15 cellular contexts compared by ENCODE assay signal in genomic region chr1:1852619-1853414, GRCh38. TPM values are rescaled to one million over a fixed set of nuclear protein-coding genes. Genes with fewer than 3 reads are reported as not detected.
DNase-seq lines count a peak whose midpoint lies in the region; ATAC-seq and TF ChIP-seq lines count a peak whose summit lies in the region.
"Had no signal": no experiment of that assay in that cellular context is flagged by ENCODE, and none has a peak within 500 bp of the region (broad histone marks: within the 10 kb centered on the region; RNA-seq: fewer than 3 reads in every experiment).

No MANE protein-coding gene starts in this region.

- H3K36me3 ChIP-seq in CD8-positive, alpha-beta T cell (ENCODE audit: insufficient read depth, low read length) = peaks cover under 1% of the 10 kb centered on the region

- H3K4me1 Mint-ChIP-seq in CD8-positive, alpha-beta T cell (ENCODE audit: low read depth) = peaks cover 67% of the 10 kb centered on the region
- H3K4me1 Mint-ChIP-seq in effector memory CD8-positive, alpha-beta T cell (ENCODE audit: low read depth in 2 of 2) = peaks cover 56 to 67% of the 10 kb centered on the region in 2 donors
- peaks cover 42% of the 10 kb centered on the region for H3K4me1 Mint-ChIP-seq in osteocyte (ENCODE audit: unreplicated experiment)

- H3K4me1 ChIP-seq in CD8-positive, alpha-beta T cell (ENCODE audit: insufficient read depth, low read length) = peaks cover 31% of the 10 kb centered on the region

- no peaks in the 10 kb centered on the region for H3K9me3 Mint-ChIP-seq in CD8-positive, alpha-beta T cell
- H3K9me3 Mint-ChIP-seq in effector memory CD8-positive, alpha-beta T cell = no peaks in the 10 kb centered on the region
- H3K9me3 Mint-ChIP-seq in osteocyte (ENCODE audit: unreplicated experiment) = no peaks in the 10 kb centered on the region
- H3K9me3 Mint-ChIP-seq: activated T-cell treated with anti-CD3 and anti-CD28 coated beads, Interleukin-2, amount 50 U/mL, for 4 hours had no signal

- no peaks in the 10 kb centered on the region for H3K27me3 ChIP-seq in CD8-positive, alpha-beta T cell (ENCODE audit: insufficient read depth, low read length)
- H3K27me3 ChIP-seq: BLaER1 treated with 17β-estradiol and CSF1 and Interleukin-3, amounts not matched to agents 10 nM and 100 nM had no signal

- CTCF ChIA-PET in CD8-positive, alpha-beta T cell (lab: Charles Lee) = interaction anchor here (0.9 kb wide), 1 partner anchor 53 kb away, joined by 4 read pairs; no protein-coding TSS in a partner anchor
- CTCF ChIA-PET in RWPE1 (lab: Yijun Ruan, JAX) = interaction anchor here (0.8 kb wide), 1 partner anchor 10 kb away, joined by 7 read pairs; no protein-coding TSS in a partner anchor

- H3K27ac ChIP-seq in CD8-positive, alpha-beta T cell (ENCODE audit: low read depth, low read length) = no peak overlapping the region
- peak overlapping the region; percentile 25; the same call in 1 of the 2 replicates for H3K27ac ChIP-seq in RWPE1

- ATAC-seq in CD8-positive, alpha-beta T cell = no peak
- no peak for ATAC-seq in effector memory CD8-positive, alpha-beta T cell (replicated peaks)
- ATAC-seq in HG02678 (IDR thresholded peaks at IDR 0.05; ENCODE audit: unreplicated experiment) = no peak
- ATAC-seq in activated CD4-positive, CD25-positive, alpha-beta regulatory T cell treated with anti-CD3 and anti-CD28 coated beads, Interleukin-2, amount 50 U/mL, for 24 hours = no peak
- ATAC-seq: activated T-cell treated with anti-CD3 and anti-CD28 coated beads, Interleukin-2, amount 50 U/mL, for 4 hours; Right ventricle myocardium inferior had no signal

- no peak for DNase-seq in CD8-positive, alpha-beta T cell
- DNase-seq in RWPE1 (ENCODE audit: low spot score) (no peak), osteocyte (ENCODE audit: extremely low spot score, unreplicated experiment) (no peak)
- DNase-seq in effector memory CD8-positive, alpha-beta T cell = no peak
- DNase-seq in NK-92 treated with Interleukin-12 subunit alpha and Interleukin-12 subunit beta, amount 100 ng/mL, for 24 hours (lab: John Stamatoyannopoulos, UW) = no peak
- DNase-seq: activated T-cell treated with anti-CD3 and anti-CD28 coated beads, Interleukin-2, amount 50 U/mL, for 4 hours; EL; KBM-7; NCI-H1417; NCI-H524; retina had no signal

- intact Hi-C loops in CD8-positive, alpha-beta T cell (cut with DNase I, micrococcal nuclease) = no loop called here

- H3K27ac Mint-ChIP-seq in CD8-positive, alpha-beta T cell = peak overlapping the region; percentile 49
- H3K27ac Mint-ChIP-seq in effector memory CD8-positive, alpha-beta T cell = peak overlapping the region; percentile 92 to 96
- H3K27ac Mint-ChIP-seq in osteocyte (ENCODE audit: unreplicated experiment) = peak overlapping the region; percentile 79

- TF ChIP-seq CTCF in CD8-positive, alpha-beta T cell (IDR thresholded peaks at IDR 0.05) = no peak
- TF ChIP-seq CTCF in RWPE1 (conservative IDR thresholded peaks at IDR 0.05; ENCODE audit: low read depth) (no peak), osteocyte (IDR thresholded peaks at IDR 0.05) (no peak)

- H3K36me3 Mint-ChIP-seq in CD8-positive, alpha-beta T cell = peaks cover 33% of the 10 kb centered on the region
- peaks cover 36% of the 10 kb centered on the region for H3K36me3 Mint-ChIP-seq in effector memory CD8-positive, alpha-beta T cell (ENCODE audit: insufficient read depth)
- H3K36me3 Mint-ChIP-seq in osteocyte (ENCODE audit: unreplicated experiment) = peaks cover 5% of the 10 kb centered on the region

- H3K4me3 ChIP-seq in CD8-positive, alpha-beta T cell (ENCODE audit: low read depth, low read length) = no peak overlapping the region
- H3K4me3 ChIP-seq: BLaER1 treated with 17β-estradiol and CSF1 and Interleukin-3, amounts not matched to agents 10 nM and 100 nM had no signal

- H3K27me3 Mint-ChIP-seq in CD8-positive, alpha-beta T cell (ENCODE audit: low read depth) = no peaks in the 10 kb centered on the region
- no peaks in the 10 kb centered on the region for H3K27me3 Mint-ChIP-seq in effector memory CD8-positive, alpha-beta T cell
- H3K27me3 Mint-ChIP-seq in osteocyte (ENCODE audit: unreplicated experiment) = no peaks in the 10 kb centered on the region

- POLR2A ChIA-PET in CD8-positive, alpha-beta T cell (lab: Charles Lee) = no interaction called here
- POLR2A ChIA-PET in RWPE1 (lab: Yijun Ruan, JAX; ENCODE audit: low non-redundant PET) = no interaction called here

- no peaks in the 10 kb centered on the region for H3K9me3 ChIP-seq in CD8-positive, alpha-beta T cell (ENCODE audit: low read length)
- H3K9me3 ChIP-seq: BLaER1 treated with 17β-estradiol and CSF1 and Interleukin-3, amounts not matched to agents 10 nM and 100 nM had no signal

- no peak overlapping the region for H3K4me3 Mint-ChIP-seq in CD8-positive, alpha-beta T cell
- H3K4me3 Mint-ChIP-seq in effector memory CD8-positive, alpha-beta T cell = peak overlapping the region in 1 of 2 donors; percentile 45
- H3K4me3 Mint-ChIP-seq in osteocyte (ENCODE audit: unreplicated experiment) = peak overlapping the region; percentile 47
- H3K4me3 Mint-ChIP-seq: activated T-cell treated with anti-CD3 and anti-CD28 coated beads, Interleukin-2, amount 50 U/mL, for 4 hours had no signal

RNA-seq across cellular contexts. Expression of gene GNB1, which starts 38.1 kb away (rescaled TPM):
- 100 to 1,000 TPM; 145 to 147 TPM for total RNA-seq in CD8-positive, alpha-beta T cell
- total RNA-seq in osteocyte = 394 and 407 TPM in 2 replicates
